ENCODE assay signal across 20 cellular contexts in genomic region chr4:139368990-139369389, GRCh38.
DNase-seq lines count a peak whose midpoint lies in the region; ATAC-seq and TF ChIP-seq lines count a peak whose summit lies in the region.
"Had no signal": no experiment of that assay in that cellular context is flagged by ENCODE, and none has a peak within 500 bp of the region (broad histone marks: within the 10 kb centered on the region; RNA-seq: fewer than 3 reads in every experiment).

No MANE protein-coding gene starts in this region.

- H3K4me1 Mint-ChIP-seq in endodermal cell, result no peaks in the 10 kb centered on the region

- DNase-seq in NCI-H2196 (lab: John Stamatoyannopoulos, UW; ENCODE audit: unreplicated experiment), result peak; percentile 13
- DNase-seq in NCI-H2196 treated with DMSO at 0.1 percent for 48 hours (lab: John Stamatoyannopoulos, UW; ENCODE audit: unreplicated experiment), result no peak
- DNase-seq in adipocyte (ENCODE audit: low read depth), result peak; percentile 35
- DNase-seq in foreskin keratinocyte, result no peak
- peak; percentile 26 for DNase-seq in smooth muscle cell of the brain vasculature (ENCODE audit: low read depth, low spot score)
- DNase-seq in endodermal cell, result no peak
- no peak for DNase-seq in NOMO-1 (lab: John Stamatoyannopoulos, UW; ENCODE audit: unreplicated experiment in 2 of 2)
- DNase-seq: activated CD4-positive, alpha-beta T cell treated with anti-CD3 and anti-CD28 coated beads, Interleukin-2, amount 10 ng/mL, durations not matched to agents 24 days and 14 days; BE2C; Calu3; central memory CD4-positive, alpha-beta T cell; effector CD8-positive, alpha-beta T cell; H7; immature natural killer cell; Kasumi-1; lower lobe of right lung; stomach; upper lobe of left lung had no signal

- H3K9me3 ChIP-seq in adipocyte (ENCODE audit: control insufficient read depth, low read length) (no peaks in the 10 kb centered on the region), endodermal cell (ENCODE audit: control insufficient read depth, low read length) (no peaks in the 10 kb centered on the region)
- H3K9me3 ChIP-seq: BE2C, lower lobe of right lung, stomach, upper lobe of left lung had no signal

- no peaks in the 10 kb centered on the region for H3K9me3 Mint-ChIP-seq in endodermal cell
- H3K9me3 Mint-ChIP-seq: activated CD4-positive, alpha-beta T cell treated with anti-CD3 and anti-CD28 coated beads, Interleukin-2, amount 10 ng/mL, durations not matched to agents 24 days and 14 days; immature natural killer cell had no signal

- H3K9ac ChIP-seq in adipocyte (ENCODE audit: low read length) (no peak overlapping the region), endodermal cell (ENCODE audit: extremely low read depth, low read length, poor library complexity, severe bottlenecking) (no peak overlapping the region)
- H3K9ac ChIP-seq: parathyroid adenoma had no signal

- H3K27ac ChIP-seq in foreskin keratinocyte, result peak overlapping the region; percentile 12
- H3K27ac ChIP-seq in endodermal cell (ENCODE audit: low read depth, low read length), result no peak overlapping the region
- H3K27ac ChIP-seq: lower lobe of right lung, parathyroid adenoma, stomach, upper lobe of left lung had no signal

- no peak for ATAC-seq in foreskin keratinocyte
- ATAC-seq in GM21390 (IDR thresholded peaks at IDR 0.05; ENCODE audit: unreplicated experiment), result no peak
- ATAC-seq: lower lobe of right lung had no signal

- H3K4me1 ChIP-seq in adipocyte (ENCODE audit: control insufficient read depth, insufficient read depth, low read length) (peaks cover 22% of the 10 kb centered on the region), foreskin keratinocyte (no peaks in the 10 kb centered on the region), endodermal cell (ENCODE audit: control insufficient read depth, insufficient read depth, low read length) (no peaks in the 10 kb centered on the region)
- H3K4me1 ChIP-seq: BE2C, lower lobe of right lung, parathyroid adenoma, upper lobe of left lung had no signal

- WGBS in endodermal cell (ENCODE audit: insufficient coverage in 1 of 2, insufficient read length in 1 of 2), 2 experiments, result 100% methylated on average over 1 of the region's 1 CpG

- H3K36me3 ChIP-seq in adipocyte (ENCODE audit: control insufficient read depth, insufficient read depth, low read length, severe bottlenecking), result peaks cover 50% of the 10 kb centered on the region
- H3K36me3 ChIP-seq in endodermal cell (ENCODE audit: control insufficient read depth, insufficient read depth, low read length), result peaks cover 94% of the 10 kb centered on the region

- TF ChIP-seq CTCF in foreskin keratinocyte (conservative IDR thresholded peaks at IDR 0.05) (no peak), endodermal cell (conservative IDR thresholded peaks at IDR 0.05) (no peak)

- no peak overlapping the region for H3K27ac Mint-ChIP-seq in endodermal cell
- H3K27ac Mint-ChIP-seq: activated CD4-positive, alpha-beta T cell treated with anti-CD3 and anti-CD28 coated beads, Interleukin-2, amount 10 ng/mL, durations not matched to agents 24 days and 14 days had no signal

- peaks cover 75% of the 10 kb centered on the region for H3K36me3 Mint-ChIP-seq in endodermal cell (ENCODE audit: low read depth)

- H3K4me3 ChIP-seq in adipocyte (ENCODE audit: low read length) (no peak overlapping the region), endodermal cell (ENCODE audit: low read length) (no peak overlapping the region)
- H3K4me3 ChIP-seq: lower lobe of right lung, stomach, upper lobe of left lung had no signal

- H3K27me3 Mint-ChIP-seq in endodermal cell (ENCODE audit: insufficient read depth), result no peaks in the 10 kb centered on the region
- H3K27me3 Mint-ChIP-seq: activated CD4-positive, alpha-beta T cell treated with anti-CD3 and anti-CD28 coated beads, Interleukin-2, amount 10 ng/mL, durations not matched to agents 24 days and 14 days had no signal

- no peaks in the 10 kb centered on the region for H3K27me3 ChIP-seq in adipocyte (replicated peaks; ENCODE audit: control insufficient read depth, insufficient read depth, low read length)
- H3K27me3 ChIP-seq in foreskin keratinocyte, result no peaks in the 10 kb centered on the region
- no peaks in the 10 kb centered on the region for H3K27me3 ChIP-seq in endodermal cell (ENCODE audit: control insufficient read depth, insufficient read depth, low read length, poor library complexity, severe bottlenecking)
- H3K27me3 ChIP-seq: BE2C, stomach, upper lobe of left lung had no signal

- no peak overlapping the region for H3K4me3 Mint-ChIP-seq in endodermal cell
- H3K4me3 Mint-ChIP-seq: activated CD4-positive, alpha-beta T cell treated with anti-CD3 and anti-CD28 coated beads, Interleukin-2, amount 10 ng/mL, durations not matched to agents 24 days and 14 days; immature natural killer cell had no signal

Comparison
In these comparisons a context has a peak if more than half of its experiments do, and no peak if none do; other contexts are left out.
1. DNase-seq: peak in NCI-H2196 (single experiment), adipocyte (single experiment) and smooth muscle cell of the brain vasculature (single experiment); none in NCI-H2196 treated with DMSO at 0.1 percent for 48 hours (single experiment), foreskin keratinocyte (0 of 2), endodermal cell (single experiment) and NOMO-1 (0 of 2).